Comparison of ENCODE assay signal across 1 cellular context in genomic region chr1:9111357-9111691, GRCh38.
TF ChIP-seq lines count a peak whose summit lies in the region.

No MANE protein-coding gene starts in this region.

TF ChIP-seq in GM12878, 131 proteins besides CTCF, POLR2A, EP300 and RAD21:
- no peak for TF ChIP-seq CBX5 (IDR thresholded peaks at IDR 0.05; ENCODE audit: low read depth)
- no peak for TF ChIP-seq SKIL (IDR thresholded peaks at IDR 0.05; ENCODE audit: low read depth, poor library complexity, severe bottlenecking)
- no peak for TF ChIP-seq BCL3 (IDR thresholded peaks at IDR 0.05; ENCODE audit: borderline replicate concordance, insufficient read depth, low read depth, low read length, poor library complexity, severe bottlenecking)
